ENCODE assay signal across 20 cellular contexts in genomic region chr18:3367491-3368091, GRCh38.
DNase-seq lines count a peak whose midpoint lies in the region; ATAC-seq, FAIRE-seq and TF ChIP-seq lines count a peak whose summit lies in the region.
"Had no signal": no experiment of that assay in that cellular context is flagged by ENCODE, and none has a peak within 500 bp of the region (broad histone marks: within the 10 kb centered on the region; RNA-seq: fewer than 3 reads in every experiment).

No MANE protein-coding gene starts in this region.

- H3K9me3 Mint-ChIP-seq in astrocyte (ENCODE audit: unreplicated experiment): no peaks in the 10 kb centered on the region
- H3K9me3 Mint-ChIP-seq: natural killer cell had no signal

- peak overlapping the region; percentile 78 for H3K27ac Mint-ChIP-seq in astrocyte (ENCODE audit: unreplicated experiment)
- H3K27ac Mint-ChIP-seq: activated CD4-positive, alpha-beta T cell treated with anti-CD3 and anti-CD28 coated beads for 36 hours; activated naive CD8-positive, alpha-beta T cell; natural killer cell had no signal

- TF ChIP-seq CTCF in A549 (IDR thresholded peaks at IDR 0.05) (no peak), astrocyte (IDR thresholded peaks at IDR 0.05; ENCODE audit: insufficient read depth, low read depth, low read length) (no peak), GM13976 (IDR thresholded peaks at IDR 0.05; ENCODE audit: borderline replicate concordance, control extremely low read depth, extremely low read depth, insufficient read depth, missing control alignments) (no peak)

- no peak for FAIRE-seq in A549 (lab: Jason Lieb, UNC)
- no peak for FAIRE-seq in astrocyte (lab: Jason Lieb, UNC)
- FAIRE-seq: A204.1 had no signal

- peaks cover 15% of the 10 kb centered on the region for H3K4me1 Mint-ChIP-seq in astrocyte (ENCODE audit: low read depth, unreplicated experiment)
- H3K4me1 Mint-ChIP-seq: natural killer cell had no signal

- H2AFZ ChIP-seq in astrocyte (ENCODE audit: low read depth, low read length): no peak overlapping the region

- POLR2A ChIA-PET in A549 (lab: Yijun Ruan, JAX): no interaction called here

- no peaks in the 10 kb centered on the region for H3K79me2 ChIP-seq in astrocyte (ENCODE audit: insufficient read depth, low read length)

- no peak for TF ChIP-seq EP300 in A549 (IDR thresholded peaks at IDR 0.05)

- H3K9me3 ChIP-seq in A549: no peaks in the 10 kb centered on the region
- no peaks in the 10 kb centered on the region for H3K9me3 ChIP-seq in astrocyte (ENCODE audit: insufficient read depth, low read depth, low read length)
- H3K9me3 ChIP-seq: Caco-2, right atrium auricular region had no signal

- peak in 1 of 2 experiments; percentile 39; a peak in 1 of 6 replicates for ATAC-seq in A549
- ATAC-seq in HG03565 (IDR thresholded peaks at IDR 0.05; ENCODE audit: unreplicated experiment): no peak
- ATAC-seq: activated CD4-positive, alpha-beta T cell treated with anti-CD3 and anti-CD28 coated beads for 36 hours; natural killer cell had no signal

- TF ChIP-seq RAD21 in A549 (conservative IDR thresholded peaks at IDR 0.05 in 1 of 2, IDR thresholded peaks at IDR 0.05 in 1 of 2): no peak

- DNase-seq in A549 (ENCODE audit: low read depth in 1 of 2, low spot score in 1 of 2) (no peak), HT1080 (ENCODE audit: low read depth) (peak; percentile 15), astrocyte (ENCODE audit: low read depth) (peak; percentile 80), glomerular visceral epithelial cell (ENCODE audit: extremely low spot score) (peak; percentile 47), SIG-M5 (lab: John Stamatoyannopoulos, UW) (no peak), GM13976 (ENCODE audit: low spot score) (no peak), CD1c-positive myeloid dendritic cell (ENCODE audit: extremely low spot score) (no peak)
- DNase-seq: activated CD4-positive, alpha-beta T cell treated with anti-CD3 and anti-CD28 coated beads for 36 hours; activated T-cell treated with anti-CD3 and anti-CD28 coated beads for 4 hours; Caco-2; GDM1; Kasumi-1; natural killer cell; NCI-H187; NCI-H526; stimulated activated CD4-positive, alpha-beta T cell treated with anti-CD3 and anti-CD28 coated beads, Interleukin-2, amount 100 ng/mL, for 48 hours had no signal

- no peak overlapping the region for H3K4me3 Mint-ChIP-seq in astrocyte (ENCODE audit: unreplicated experiment)
- H3K4me3 Mint-ChIP-seq: activated CD4-positive, alpha-beta T cell treated with anti-CD3 and anti-CD28 coated beads for 36 hours; activated naive CD8-positive, alpha-beta T cell; natural killer cell had no signal

- in situ Hi-C loops in GM13976 (cut with MboI; ENCODE audit: low sequenced_read_pairs, unreplicated experiment): no loop called here

- no peaks in the 10 kb centered on the region for H3K36me3 ChIP-seq in astrocyte (ENCODE audit: insufficient read depth, low read length)
- H3K36me3 ChIP-seq: right atrium auricular region had no signal

- H3K27ac ChIP-seq in A549: peak overlapping the region; percentile 62 to 78; a peak in 5 of 6 replicates
- H3K27ac ChIP-seq in astrocyte (ENCODE audit: low read depth, low read length): peak overlapping the region; percentile 78
- H3K27ac ChIP-seq: right atrium auricular region had no signal

- H3K4me1 ChIP-seq in A549: peaks cover 14% of the 10 kb centered on the region; the same call in 2 of the 3 replicates
- H3K4me1 ChIP-seq in astrocyte (ENCODE audit: insufficient read depth, low read length): peaks cover 13% of the 10 kb centered on the region
- H3K4me1 ChIP-seq: Caco-2, right atrium auricular region had no signal

- no peaks in the 10 kb centered on the region for H3K36me3 Mint-ChIP-seq in astrocyte (ENCODE audit: low read depth, unreplicated experiment)
- H3K36me3 Mint-ChIP-seq: natural killer cell had no signal

- no peaks in the 10 kb centered on the region for H3K27me3 Mint-ChIP-seq in astrocyte (ENCODE audit: low read depth, unreplicated experiment)

- H4K20me1 ChIP-seq in astrocyte (ENCODE audit: insufficient read depth, low read length): no peaks in the 10 kb centered on the region

- CTCF ChIA-PET in A549 (lab: Yijun Ruan, JAX): no interaction called here

- WGBS in A549 (ENCODE audit: missing lambda C conversion rate): 73% methylated on average over 5 of the region's 5 CpGs

- TF ChIP-seq POLR2A in A549 (IDR thresholded peaks at IDR 0.05; ENCODE audit: low read length): no peak

- peak overlapping the region; percentile 58 for H3K9ac ChIP-seq in astrocyte (ENCODE audit: low read length)

- no peaks in the 10 kb centered on the region for H3K27me3 ChIP-seq in astrocyte (ENCODE audit: insufficient read depth, low read length)
- H3K27me3 ChIP-seq: right atrium auricular region had no signal

- H3K4me3 ChIP-seq in A549 (no peak overlapping the region), astrocyte (ENCODE audit: insufficient read depth, low read depth, low read length) (no peak overlapping the region)
- H3K4me3 ChIP-seq: right atrium auricular region had no signal

- H3K4me2 ChIP-seq in A549 (peak overlapping the region; percentile 52), astrocyte (ENCODE audit: low read length) (peak overlapping the region; percentile 67)

TF ChIP-seq in A549, 52 proteins besides CTCF, POLR2A, EP300 and RAD21:
- TF ChIP-seq ZNF302 (CRISPR knock-in tag; IDR thresholded peaks at IDR 0.05) (no peak), HOXA7 (CRISPR knock-in tag; IDR thresholded peaks at IDR 0.05) (no peak), BCL3 (IDR thresholded peaks at IDR 0.05) (no peak), HEYL (CRISPR knock-in tag; IDR thresholded peaks at IDR 0.05) (no peak), HES2 (IDR thresholded peaks at IDR 0.05) (no peak), ZSCAN20 (CRISPR knock-in tag; IDR thresholded peaks at IDR 0.05) (no peak), GATA3 (IDR thresholded peaks at IDR 0.05; ENCODE audit: borderline replicate concordance) (no peak), TP53 (CRISPR knock-in tag; IDR thresholded peaks at IDR 0.05) (no peak), FOXS1 (CRISPR knock-in tag; IDR thresholded peaks at IDR 0.05) (no peak), ATOH8 (CRISPR knock-in tag; IDR thresholded peaks at IDR 0.05; ENCODE audit: low read depth) (no peak), ELK1 (IDR thresholded peaks at IDR 0.05; ENCODE audit: low read depth, low read length) (no peak)

Comparison
In these comparisons a context has a peak if more than half of its experiments do, and no peak if none do; other contexts are left out.
1. DNase-seq: peak in HT1080 (single experiment), astrocyte (single experiment) and glomerular visceral epithelial cell (single experiment); none in A549 (0 of 2), SIG-M5 (single experiment), GM13976 (single experiment) and CD1c-positive myeloid dendritic cell (single experiment).